Comparison of ENCODE assay signal across 12 cellular contexts in genomic region chr5:154220625-154221024, GRCh38. TPM values are rescaled to one million over a fixed set of nuclear protein-coding genes. Genes with fewer than 3 reads are reported as not detected.
DNase-seq lines count a peak whose midpoint lies in the region; ATAC-seq and TF ChIP-seq lines count a peak whose summit lies in the region.
"Had no signal": no experiment of that assay in that cellular context is flagged by ENCODE, and none has a peak within 500 bp of the region (broad histone marks: within the 10 kb centered on the region; RNA-seq: fewer than 3 reads in every experiment).

No MANE protein-coding gene starts in this region.

- peaks cover 6% of the 10 kb centered on the region for H3K36me3 Mint-ChIP-seq in activated naive CD4-positive, alpha-beta T cell treated with anti-CD3 and anti-CD28 coated beads, Interleukin-2, amount 50 U/mL, for 24 hours
- peaks cover 51% of the 10 kb centered on the region for H3K36me3 Mint-ChIP-seq in activated T-helper 2 cell treated with anti-CD3 and anti-CD28 coated beads, Interferon-gamma antibody, Interleukin-2, Interleukin-4, amounts not matched to agents 10 μg/mL and 5 μg/mL and 100 μg/mL, durations not matched to agents 14 hours and 24 hours and 36 hours (ENCODE audit: low read depth)
- peaks cover 11% of the 10 kb centered on the region for H3K36me3 Mint-ChIP-seq in activated naive CD4-positive, alpha-beta T cell treated with anti-CD3 and anti-CD28 coated beads for 36 hours (ENCODE audit: low read depth)

- H3K4me3 ChIP-seq in aorta (ENCODE audit: low read length in 2 of 2), result no peak overlapping the region

- peaks cover 1 to 4% of the 10 kb centered on the region in 2 donors for H3K4me1 ChIP-seq in aorta (ENCODE audit: control insufficient read depth in 1 of 2, insufficient read depth in 2 of 2, low read length in 2 of 2)

- no peak for DNase-seq in activated naive CD4-positive, alpha-beta T cell treated with anti-CD3 and anti-CD28 coated beads, Interleukin-2, amount 50 U/mL, for 16 hours
- no peak for DNase-seq in activated T-helper 2 cell treated with anti-CD3 and anti-CD28 coated beads, Interferon-gamma antibody, Interleukin-2, Interleukin-4, amounts not matched to agents 10 μg/mL and 5 μg/mL and 100 μg/mL, durations not matched to agents 14 hours and 24 hours and 36 hours (ENCODE audit: low spot score)
- peak; percentile 53 for DNase-seq in hepatic stellate cell (ENCODE audit: low spot score)
- no peak for DNase-seq in aorta
- DNase-seq in GM13977 (ENCODE audit: low spot score), result no peak
- no peak for DNase-seq in activated naive CD4-positive, alpha-beta T cell treated with anti-CD3 and anti-CD28 coated beads for 36 hours
- DNase-seq: activated CD4-positive, alpha-beta T cell treated with anti-CD3 and anti-CD28 coated beads, Interleukin-2, amount 10 ng/mL, durations not matched to agents 7 days and 5 days; hippocampal formation; OCI-M1; stimulated activated CD4-positive, alpha-beta T cell treated with anti-CD3 and anti-CD28 coated beads, Interleukin-2, amount 100 ng/mL, for 48 hours had no signal

- intact Hi-C loops in activated T-helper 2 cell treated with anti-CD3 and anti-CD28 coated beads, Interferon-gamma antibody, Interleukin-2, Interleukin-4, amounts not matched to agents 10 μg/mL and 5 μg/mL and 100 μg/mL, durations not matched to agents 14 hours and 24 hours and 36 hours (cut with micrococcal nuclease), result no loop called here
- intact Hi-C loops in aorta (cut with DNase I), result loop anchor here in 1 of 2 donors (2.0 kb wide), 1 partner anchor 30 kb away; the partner anchor contains the start of gene GALNT10
- intact Hi-C loops in activated naive CD4-positive, alpha-beta T cell treated with anti-CD3 and anti-CD28 coated beads for 36 hours (cut with micrococcal nuclease), result no loop called here

- no peaks in the 10 kb centered on the region for H3K36me3 ChIP-seq in aorta (ENCODE audit: control insufficient read depth in 1 of 2, insufficient read depth in 2 of 2, low read length in 1 of 2)

- peaks cover 62% of the 10 kb centered on the region for H3K4me1 Mint-ChIP-seq in activated naive CD4-positive, alpha-beta T cell treated with anti-CD3 and anti-CD28 coated beads, Interleukin-2, amount 50 U/mL, for 24 hours
- H3K4me1 Mint-ChIP-seq in activated T-helper 2 cell treated with anti-CD3 and anti-CD28 coated beads, Interferon-gamma antibody, Interleukin-2, Interleukin-4, amounts not matched to agents 10 μg/mL and 5 μg/mL and 100 μg/mL, durations not matched to agents 14 hours and 24 hours and 36 hours (ENCODE audit: low read depth), result peaks cover 42% of the 10 kb centered on the region
- H3K4me1 Mint-ChIP-seq in activated naive CD4-positive, alpha-beta T cell treated with anti-CD3 and anti-CD28 coated beads for 36 hours (ENCODE audit: low read depth), result peaks cover 45% of the 10 kb centered on the region

- H3K27ac Mint-ChIP-seq in activated naive CD4-positive, alpha-beta T cell treated with anti-CD3 and anti-CD28 coated beads, Interleukin-2, amount 50 U/mL, for 24 hours, result peak overlapping the region; percentile 71
- peak overlapping the region; percentile 30 for H3K27ac Mint-ChIP-seq in activated T-helper 2 cell treated with anti-CD3 and anti-CD28 coated beads, Interferon-gamma antibody, Interleukin-2, Interleukin-4, amounts not matched to agents 10 μg/mL and 5 μg/mL and 100 μg/mL, durations not matched to agents 14 hours and 24 hours and 36 hours
- no peak overlapping the region for H3K27ac Mint-ChIP-seq in activated naive CD4-positive, alpha-beta T cell treated with anti-CD3 and anti-CD28 coated beads for 36 hours

- TF ChIP-seq CTCF in GM13977 (IDR thresholded peaks at IDR 0.05; ENCODE audit: extremely low read depth, insufficient read depth, missing control alignments), result no peak

- no peaks in the 10 kb centered on the region for H3K27me3 Mint-ChIP-seq in activated naive CD4-positive, alpha-beta T cell treated with anti-CD3 and anti-CD28 coated beads, Interleukin-2, amount 50 U/mL, for 24 hours
- H3K27me3 Mint-ChIP-seq in activated T-helper 2 cell treated with anti-CD3 and anti-CD28 coated beads, Interferon-gamma antibody, Interleukin-2, Interleukin-4, amounts not matched to agents 10 μg/mL and 5 μg/mL and 100 μg/mL, durations not matched to agents 14 hours and 24 hours and 36 hours (ENCODE audit: low read depth), result no peaks in the 10 kb centered on the region
- H3K27me3 Mint-ChIP-seq in activated naive CD4-positive, alpha-beta T cell treated with anti-CD3 and anti-CD28 coated beads for 36 hours (ENCODE audit: low read depth), result no peaks in the 10 kb centered on the region
- H3K27me3 Mint-ChIP-seq: activated CD4-positive, alpha-beta T cell treated with anti-CD3 and anti-CD28 coated beads, Interleukin-2, amount 10 ng/mL, durations not matched to agents 7 days and 5 days had no signal

- CTCF ChIA-PET in activated naive CD4-positive, alpha-beta T cell treated with anti-CD3 and anti-CD28 coated beads for 36 hours (lab: Charles Lee), result no interaction called here

- in situ Hi-C loops in GM13977 (cut with MboI; ENCODE audit: low pct_unique_long_range_greater_than_20kb, low sequenced_read_pairs, unreplicated experiment), result no loop called here

- H3K27ac ChIP-seq in aorta (ENCODE audit: low read depth in 1 of 2, low read length in 2 of 2), result peak overlapping the region; percentile 48 to 56

- H3K9me3 ChIP-seq in aorta (ENCODE audit: control insufficient read depth, low read length), result no peaks in the 10 kb centered on the region

- no peaks in the 10 kb centered on the region for H3K27me3 ChIP-seq in aorta (ENCODE audit: control insufficient read depth in 1 of 2, insufficient read depth in 2 of 2, low read length in 1 of 2)

- H3K4me3 Mint-ChIP-seq in activated naive CD4-positive, alpha-beta T cell treated with anti-CD3 and anti-CD28 coated beads, Interleukin-2, amount 50 U/mL, for 24 hours, result no peak overlapping the region
- no peak overlapping the region for H3K4me3 Mint-ChIP-seq in activated T-helper 2 cell treated with anti-CD3 and anti-CD28 coated beads, Interferon-gamma antibody, Interleukin-2, Interleukin-4, amounts not matched to agents 10 μg/mL and 5 μg/mL and 100 μg/mL, durations not matched to agents 14 hours and 24 hours and 36 hours (ENCODE audit: low read depth)
- no peak overlapping the region for H3K4me3 Mint-ChIP-seq in activated naive CD4-positive, alpha-beta T cell treated with anti-CD3 and anti-CD28 coated beads for 36 hours
- H3K4me3 Mint-ChIP-seq: activated CD4-positive, alpha-beta T cell treated with anti-CD3 and anti-CD28 coated beads, Interleukin-2, amount 10 ng/mL, durations not matched to agents 7 days and 5 days had no signal

- no peak for ATAC-seq in aorta (ENCODE audit: low FRiP score)
- ATAC-seq in GM21723 (IDR thresholded peaks at IDR 0.05; ENCODE audit: unreplicated experiment), result no peak

- H3K9me3 Mint-ChIP-seq in activated naive CD4-positive, alpha-beta T cell treated with anti-CD3 and anti-CD28 coated beads, Interleukin-2, amount 50 U/mL, for 24 hours, result no peaks in the 10 kb centered on the region
- H3K9me3 Mint-ChIP-seq in activated T-helper 2 cell treated with anti-CD3 and anti-CD28 coated beads, Interferon-gamma antibody, Interleukin-2, Interleukin-4, amounts not matched to agents 10 μg/mL and 5 μg/mL and 100 μg/mL, durations not matched to agents 14 hours and 24 hours and 36 hours, result peaks cover 2% of the 10 kb centered on the region
- no peaks in the 10 kb centered on the region for H3K9me3 Mint-ChIP-seq in activated naive CD4-positive, alpha-beta T cell treated with anti-CD3 and anti-CD28 coated beads for 36 hours

RNA-seq across cellular contexts. Expression of gene GALNT10, which starts 30.1 kb away (rescaled TPM):
- total RNA-seq in activated T-helper 2 cell treated with anti-CD3 and anti-CD28 coated beads, Interferon-gamma antibody, Interleukin-2, Interleukin-4, amounts not matched to agents 10 μg/mL and 5 μg/mL and 100 μg/mL, durations not matched to agents 14 hours and 24 hours and 36 hours, result 31.7 and 35.5 TPM in 2 replicates
- total RNA-seq in aorta, result 10 to 100 TPM; 42.9 to 44.2 TPM
- polyA plus RNA-seq in aorta, result 10 to 100 TPM in 1 of 2 donors, 1 to 10 TPM in 1; 9.1 to 10.4 TPM
- total RNA-seq in activated naive CD4-positive, alpha-beta T cell treated with anti-CD3 and anti-CD28 coated beads for 36 hours, result 10 to 100 TPM; 41.2 to 42.8 TPM
